In genomic region chr16:23377071-23377931, GRCh38 we compare ENCODE assay signal across 19 cellular contexts.
DNase-seq lines count a peak whose midpoint lies in the region; ATAC-seq, FAIRE-seq and TF ChIP-seq lines count a peak whose summit lies in the region.
"Had no signal": no experiment of that assay in that cellular context is flagged by ENCODE, and none has a peak within 500 bp of the region (broad histone marks: within the 10 kb centered on the region; RNA-seq: fewer than 3 reads in every experiment).

No MANE protein-coding gene starts in this region.

- H4K20me1 ChIP-seq in K562 (replicated peaks; ENCODE audit: control insufficient read depth, insufficient read depth, low read length) = peaks cover 9% of the 10 kb centered on the region; the same call in 1 of the 2 replicates

- H3K4me1 ChIP-seq in HEK293 (ENCODE audit: control insufficient read depth, insufficient read depth, low read length) (no peaks in the 10 kb centered on the region), K562 (replicated peaks in 1 of 2; ENCODE audit: control insufficient read depth in 2 of 2, insufficient read depth in 2 of 2, low read length in 2 of 2) (peaks cover 0 to 5% of the 10 kb centered on the region in 2 experiments; a peak in 2 of 5 replicates), kidney (ENCODE audit: control insufficient read depth in 1 of 2, insufficient read depth in 1 of 2, low read depth in 1 of 2, low read length in 2 of 2) (no peaks in the 10 kb centered on the region)
- H3K4me1 ChIP-seq: BE2C, Caco-2 had no signal

- H3K79me2 ChIP-seq in K562 (ENCODE audit: control insufficient read depth, insufficient read depth, low read length) = no peaks in the 10 kb centered on the region

- no peaks in the 10 kb centered on the region for H3K9me1 ChIP-seq in K562 (ENCODE audit: control insufficient read depth, insufficient read depth, low read length)

- TF ChIP-seq CTCF in HEK293 (tag by site-specific recombination; IDR thresholded peaks at IDR 0.05) (no peak), K562 (IDR thresholded peaks at IDR 0.05 in 2 of 3, conservative IDR thresholded peaks at IDR 0.05 in 1 of 3; ENCODE audit: insufficient read depth in 2 of 3, low read depth in 1 of 3, low read length in 3 of 3) (no peak), kidney (IDR thresholded peaks at IDR 0.05; ENCODE audit: borderline replicate concordance, extremely low read depth, insufficient read depth) (no peak)

- BruUV-seq in K562 (replicated peaks; lab: Mats Ljungman, UMichigan) = no TSS peak

- H2AFZ ChIP-seq in K562 (ENCODE audit: low read depth, low read length) = no peak overlapping the region

- H3K36me3 ChIP-seq in HEK293 (ENCODE audit: control insufficient read depth in 2 of 2, insufficient read depth in 1 of 2, low read length in 2 of 2) (no peaks in the 10 kb centered on the region), K562 (ENCODE audit: control insufficient read depth, insufficient read depth, low read length) (no peaks in the 10 kb centered on the region), kidney (ENCODE audit: control insufficient read depth in 1 of 2, insufficient read depth in 2 of 2, low read length in 2 of 2) (no peaks in the 10 kb centered on the region)
- H3K36me3 ChIP-seq: BE2C had no signal

- POLR2A ChIA-PET in HEK293 (lab: Yijun Ruan, JAX) (no interaction called here), K562 (lab: Yijun Ruan, JAX) (no interaction called here)

- H3K9me3 ChIP-seq in HEK293 (ENCODE audit: control insufficient read depth, insufficient read depth, low read depth, low read length) (no peaks in the 10 kb centered on the region), K562 (replicated peaks; ENCODE audit: control insufficient read depth, insufficient read depth, low read depth, low read length) (no peaks in the 10 kb centered on the region), kidney (ENCODE audit: control insufficient read depth in 1 of 2, low read length in 2 of 2) (no peaks in the 10 kb centered on the region)
- H3K9me3 ChIP-seq: BE2C, Caco-2 had no signal

- FAIRE-seq in K562 (lab: Jason Lieb, UNC) = no peak
- FAIRE-seq in kidney (lab: Jason Lieb, UNC) = no peak
- FAIRE-seq: A204.1, HTR-8/SVneo had no signal

- H3K9ac ChIP-seq in K562 (ENCODE audit: insufficient read depth in 1 of 2, low read depth in 2 of 2, low read length in 2 of 2) = no peak overlapping the region
- H3K9ac ChIP-seq in kidney (ENCODE audit: low read length in 2 of 2) = no peak overlapping the region

- intact Hi-C loops in K562 (cut with micrococcal nuclease) = no loop called here
- intact Hi-C loops in kidney (cut with DNase I) = no loop called here

- CTCF ChIA-PET in HEK293 (lab: Yijun Ruan, JAX) = interaction anchor here (1.2 kb wide), 1 partner anchor 58 kb away, joined by 4 read pairs; no protein-coding TSS in a partner anchor
- CTCF ChIA-PET in K562 (lab: Yijun Ruan, JAX; ENCODE audit: low intra/inter-chr PET ratio) = no interaction called here

- no peak for TF ChIP-seq RAD21 in K562 (CRISPR knock-in tag; conservative IDR thresholded peaks at IDR 0.05 in 1 of 2, IDR thresholded peaks at IDR 0.05 in 1 of 2)

- no peak overlapping the region for H3K4me2 ChIP-seq in K562 (ENCODE audit: insufficient read depth, low read length)

- in situ Hi-C loops in K562 (cut with MboI) = no loop called here

- TF ChIP-seq POLR2A in K562 (conservative IDR thresholded peaks at IDR 0.05) = no peak

- no peak overlapping the region for H3K27ac ChIP-seq in HEK293 (ENCODE audit: extremely low read depth, low read depth, low read length)
- H3K27ac ChIP-seq in K562 (ENCODE audit: extremely low read depth, low read depth, low read length) = no peak overlapping the region
- H3K27ac ChIP-seq in kidney (ENCODE audit: low read depth in 2 of 2, low read length in 2 of 2) = no peak overlapping the region

- WGBS in K562 (ENCODE audit: insufficient coverage, low coverage, missing lambda C conversion rate) = under 1% methylated on average over 9 of the region's 9 CpGs

- TF ChIP-seq EP300 in K562 (IDR thresholded peaks at IDR 0.05; ENCODE audit: low read length) = no peak

- ATAC-seq in K562 (no peak), GM21390 (IDR thresholded peaks at IDR 0.05; ENCODE audit: unreplicated experiment) (no peak), GM18511 (IDR thresholded peaks at IDR 0.05; ENCODE audit: unreplicated experiment) (no peak)

- H3K27me3 ChIP-seq in K562 (ENCODE audit: control insufficient read depth in 2 of 2, insufficient read depth in 2 of 2, low read length in 2 of 2) = peaks cover 1 to 53% of the 10 kb centered on the region in 2 experiments; a peak in 4 of 5 replicates
- H3K27me3 ChIP-seq: BE2C had no signal

- H3K4me3 ChIP-seq in HEK293 (ENCODE audit: low read depth, low read length) (no peak overlapping the region), K562 (no peak overlapping the region), kidney (ENCODE audit: low read length in 2 of 2) (no peak overlapping the region)

- DNase-seq in K562 (ENCODE audit: extremely low read depth in 1 of 4, low spot score in 3 of 4) (no peak), kidney (peak; percentile 46), NK-92 (lab: John Stamatoyannopoulos, UW; ENCODE audit: unreplicated experiment) (no peak)
- DNase-seq: ACHN; BE2C; C1 segment of cervical spinal cord; Caco-2; CD4-positive, CD25-positive, alpha-beta regulatory T cell; DMS153; DMS79; GDM1; HCEC 1CT; HFFc6; KG1 had no signal

TF ChIP-seq in HEK293, 187 proteins besides CTCF, POLR2A, EP300 and RAD21:
- peak; percentile 97 for TF ChIP-seq ZNF366 (tag by site-specific recombination; conservative IDR thresholded peaks at IDR 0.05)
- TF ChIP-seq PRDM10 (tag by site-specific recombination; IDR thresholded peaks at IDR 0.05) = peak; percentile 73
- TF ChIP-seq YY2 (tag by site-specific recombination; IDR thresholded peaks at IDR 0.05) = no peak
- TF ChIP-seq ZSCAN23 (tag by site-specific recombination; IDR thresholded peaks at IDR 0.05) = no peak
- no peak for TF ChIP-seq ZNF311 (tag by site-specific recombination; IDR thresholded peaks at IDR 0.05; ENCODE audit: borderline replicate concordance)
- no peak for TF ChIP-seq ZNF214 (tag by site-specific recombination; IDR thresholded peaks at IDR 0.05; ENCODE audit: borderline replicate concordance)

TF ChIP-seq in K562, 482 proteins besides CTCF, POLR2A, EP300 and RAD21:
- TF ChIP-seq ZNF512 (tag; IDR thresholded peaks at IDR 0.05) (peak; percentile 62), SMAD4 (CRISPR knock-in tag; conservative IDR thresholded peaks at IDR 0.05) (no peak), E2F4 (CRISPR knock-in tag; IDR thresholded peaks at IDR 0.05; ENCODE audit: low read depth) (no peak), ZNF133 (CRISPR knock-in tag; IDR thresholded peaks at IDR 0.05) (no peak)

Comparison
In these comparisons a context has a peak if more than half of its experiments do, and no peak if none do; other contexts are left out.
1. Of the 44 proteins assayed by ChIP-seq in both K562 and HEK293: peak only in K562: none; only in HEK293: PRDM10; in both: none; in neither: 43.